In genomic region chr16:66844009-66844341, GRCh38 we compare ENCODE assay signal across 10 cellular contexts. TPM values are rescaled to one million over a fixed set of nuclear protein-coding genes. Genes with fewer than 3 reads are reported as not detected.
DNase-seq lines count a peak whose midpoint lies in the region; ATAC-seq and TF ChIP-seq lines count a peak whose summit lies in the region.
"Had no signal": no experiment of that assay in that cellular context is flagged by ENCODE, and none has a peak within 500 bp of the region (broad histone marks: within the 10 kb centered on the region; RNA-seq: fewer than 3 reads in every experiment).

No MANE protein-coding gene starts in this region.

- POLR2A ChIA-PET in activated CD8-positive, alpha-beta T cell treated with anti-CD3 and anti-CD28 coated beads, Interleukin-2, amount 10 ng/mL, durations not matched to agents 7 days and 5 days (lab: Charles Lee): interaction anchor here (1.6 kb wide), 1 partner anchor 13 kb away, joined by 3 read pairs; the partner anchor contains the start of gene NAE1
- POLR2A ChIA-PET in activated CD8-positive, alpha-beta T cell treated with anti-CD3 and anti-CD28 coated beads for 36 hours (lab: Charles Lee): interaction anchor here (0.9 to 1.6 kb wide), 2 partner anchors 9 to 21 kb away, joined by 4 to 5 read pairs; no protein-coding TSS in a partner anchor

- H3K4me3 Mint-ChIP-seq in activated CD8-positive, alpha-beta T cell treated with anti-CD3 and anti-CD28 coated beads, Interleukin-2, amount 10 ng/mL, durations not matched to agents 7 days and 5 days: peak overlapping the region; percentile 18
- H3K4me3 Mint-ChIP-seq in activated CD8-positive, alpha-beta T cell treated with anti-CD3 and anti-CD28 coated beads for 36 hours: no peak overlapping the region
- H3K4me3 Mint-ChIP-seq in activated naive CD8-positive, alpha-beta T cell treated with anti-CD3 and anti-CD28 coated beads, Interleukin-2, amount 50 U/mL, for 24 hours: peak overlapping the region; percentile 52
- peak overlapping the region; percentile 69 to 83 for H3K4me3 Mint-ChIP-seq in stimulated activated naive B cell treated with anti-CD40 and anti-IgM and Interleukin-4, amounts not matched to agents 10 μg/mL and 1 μg/mL and 100 μg/mL, for 72 hours

- DNase-seq in activated CD8-positive, alpha-beta T cell treated with anti-CD3 and anti-CD28 coated beads, Interleukin-2, amount 10 ng/mL, durations not matched to agents 7 days and 5 days: no peak
- DNase-seq in activated CD8-positive, alpha-beta T cell treated with anti-CD3 and anti-CD28 coated beads for 36 hours: no peak
- DNase-seq in activated naive CD8-positive, alpha-beta T cell treated with anti-CD3 and anti-CD28 coated beads, Interleukin-2, amount 50 U/mL, for 24 hours: no peak
- DNase-seq in right lobe of liver (no peak), NCI-H82 (lab: John Stamatoyannopoulos, UW) (no peak)
- no peak for DNase-seq in stimulated activated naive B cell treated with anti-CD40 and anti-IgM and Interleukin-4, amounts not matched to agents 10 μg/mL and 1 μg/mL and 100 μg/mL, for 72 hours
- DNase-seq: NCI-H1092 treated with DMSO at 0.1 percent for 48 hours, PC-9 had no signal

- H3K27ac ChIP-seq in right lobe of liver: no peak overlapping the region
- H3K27ac ChIP-seq: PC-9 had no signal

- peaks cover 0 to 10% (median 0%) of the 10 kb centered on the region in 4 donors for H3K4me1 ChIP-seq in right lobe of liver

- H3K27me3 Mint-ChIP-seq in activated CD8-positive, alpha-beta T cell treated with anti-CD3 and anti-CD28 coated beads, Interleukin-2, amount 10 ng/mL, durations not matched to agents 7 days and 5 days (ENCODE audit: low read depth): peaks cover 54% of the 10 kb centered on the region
- H3K27me3 Mint-ChIP-seq in activated CD8-positive, alpha-beta T cell treated with anti-CD3 and anti-CD28 coated beads for 36 hours: peaks cover 42% of the 10 kb centered on the region
- peaks cover 43% of the 10 kb centered on the region for H3K27me3 Mint-ChIP-seq in activated naive CD8-positive, alpha-beta T cell treated with anti-CD3 and anti-CD28 coated beads, Interleukin-2, amount 50 U/mL, for 24 hours
- H3K27me3 Mint-ChIP-seq in stimulated activated naive B cell treated with anti-CD40 and anti-IgM and Interleukin-4, amounts not matched to agents 10 μg/mL and 1 μg/mL and 100 μg/mL, for 72 hours: peaks cover 47 to 52% of the 10 kb centered on the region in 2 donors

- H3K27me3 ChIP-seq in right lobe of liver: peaks cover 4 to 6% of the 10 kb centered on the region in 2 donors

- CTCF ChIA-PET in activated CD8-positive, alpha-beta T cell treated with anti-CD3 and anti-CD28 coated beads, Interleukin-2, amount 10 ng/mL, durations not matched to agents 7 days and 5 days (lab: Charles Lee): interaction anchor here (3.2 to 12.5 kb wide), 2 partner anchors 13 to 24 kb away, joined by 16 to 107 read pairs; partner anchors contain the start of gene NAE1
- CTCF ChIA-PET in activated CD8-positive, alpha-beta T cell treated with anti-CD3 and anti-CD28 coated beads for 36 hours (lab: Charles Lee): interaction anchor here (1.8 to 9.2 kb wide), 3 partner anchors 14 to 29 kb away, joined by 7 to 71 read pairs (median 16); partner anchors contain the start of gene NAE1

- intact Hi-C loops in activated CD8-positive, alpha-beta T cell treated with anti-CD3 and anti-CD28 coated beads for 36 hours (cut with micrococcal nuclease): no loop called here
- intact Hi-C loops in right lobe of liver (cut with DNase I): no loop called here

- no peaks in the 10 kb centered on the region for H3K9me3 ChIP-seq in right lobe of liver

- no peak for TF ChIP-seq CTCF in activated CD8-positive, alpha-beta T cell treated with anti-CD3 and anti-CD28 coated beads for 36 hours (IDR thresholded peaks at IDR 0.05)
- TF ChIP-seq CTCF in right lobe of liver (IDR thresholded peaks at IDR 0.05): no peak

- TF ChIP-seq POLR2A in right lobe of liver (IDR thresholded peaks at IDR 0.05): no peak

- no peaks in the 10 kb centered on the region for H3K36me3 ChIP-seq in right lobe of liver

- peaks cover 25% of the 10 kb centered on the region for H3K4me1 Mint-ChIP-seq in activated CD8-positive, alpha-beta T cell treated with anti-CD3 and anti-CD28 coated beads, Interleukin-2, amount 10 ng/mL, durations not matched to agents 7 days and 5 days (ENCODE audit: low read depth)
- H3K4me1 Mint-ChIP-seq in activated CD8-positive, alpha-beta T cell treated with anti-CD3 and anti-CD28 coated beads for 36 hours (ENCODE audit: low read depth): peaks cover 11% of the 10 kb centered on the region
- H3K4me1 Mint-ChIP-seq in activated naive CD8-positive, alpha-beta T cell treated with anti-CD3 and anti-CD28 coated beads, Interleukin-2, amount 50 U/mL, for 24 hours: peaks cover 8% of the 10 kb centered on the region
- peaks cover 5 to 11% of the 10 kb centered on the region in 2 donors for H3K4me1 Mint-ChIP-seq in stimulated activated naive B cell treated with anti-CD40 and anti-IgM and Interleukin-4, amounts not matched to agents 10 μg/mL and 1 μg/mL and 100 μg/mL, for 72 hours

- ATAC-seq in activated CD8-positive, alpha-beta T cell treated with anti-CD3 and anti-CD28 coated beads, Interleukin-2, amount 10 ng/mL, durations not matched to agents 7 days and 5 days: peak; percentile 21
- ATAC-seq in activated CD8-positive, alpha-beta T cell treated with anti-CD3 and anti-CD28 coated beads for 36 hours: no peak
- no peak for ATAC-seq in activated naive CD8-positive, alpha-beta T cell treated with anti-CD3 and anti-CD28 coated beads, Interleukin-2, amount 50 U/mL, for 24 hours
- ATAC-seq in right lobe of liver (no peak), HG03025 (IDR thresholded peaks at IDR 0.05; ENCODE audit: low FRiP score, unreplicated experiment) (no peak), HG03196 (IDR thresholded peaks at IDR 0.05; ENCODE audit: unreplicated experiment) (no peak)
- no peak for ATAC-seq in stimulated activated naive B cell treated with anti-CD40 and anti-IgM and Interleukin-4, amounts not matched to agents 10 μg/mL and 1 μg/mL and 100 μg/mL, for 72 hours (replicated peaks)

- H3K4me3 ChIP-seq in right lobe of liver: peak overlapping the region; percentile 16 to 39 (median 25)
- H3K4me3 ChIP-seq: PC-9 had no signal

- 43% methylated on average over 6 of the region's 14 CpGs for WGBS in right lobe of liver (ENCODE audit: insufficient coverage, low coverage, low lambda C conversion rate, missing lambda C conversion rate)

- H3K36me3 Mint-ChIP-seq in activated CD8-positive, alpha-beta T cell treated with anti-CD3 and anti-CD28 coated beads, Interleukin-2, amount 10 ng/mL, durations not matched to agents 7 days and 5 days (ENCODE audit: low read depth): no peaks in the 10 kb centered on the region
- H3K36me3 Mint-ChIP-seq in activated CD8-positive, alpha-beta T cell treated with anti-CD3 and anti-CD28 coated beads for 36 hours (ENCODE audit: low read depth): no peaks in the 10 kb centered on the region
- no peaks in the 10 kb centered on the region for H3K36me3 Mint-ChIP-seq in activated naive CD8-positive, alpha-beta T cell treated with anti-CD3 and anti-CD28 coated beads, Interleukin-2, amount 50 U/mL, for 24 hours (ENCODE audit: low read depth)
- no peaks in the 10 kb centered on the region for H3K36me3 Mint-ChIP-seq in stimulated activated naive B cell treated with anti-CD40 and anti-IgM and Interleukin-4, amounts not matched to agents 10 μg/mL and 1 μg/mL and 100 μg/mL, for 72 hours

- H3K9me3 Mint-ChIP-seq in activated CD8-positive, alpha-beta T cell treated with anti-CD3 and anti-CD28 coated beads, Interleukin-2, amount 10 ng/mL, durations not matched to agents 7 days and 5 days (ENCODE audit: insufficient read depth): no peaks in the 10 kb centered on the region
- no peaks in the 10 kb centered on the region for H3K9me3 Mint-ChIP-seq in activated CD8-positive, alpha-beta T cell treated with anti-CD3 and anti-CD28 coated beads for 36 hours
- no peaks in the 10 kb centered on the region for H3K9me3 Mint-ChIP-seq in activated naive CD8-positive, alpha-beta T cell treated with anti-CD3 and anti-CD28 coated beads, Interleukin-2, amount 50 U/mL, for 24 hours
- no peaks in the 10 kb centered on the region for H3K9me3 Mint-ChIP-seq in stimulated activated naive B cell treated with anti-CD40 and anti-IgM and Interleukin-4, amounts not matched to agents 10 μg/mL and 1 μg/mL and 100 μg/mL, for 72 hours

- H3K27ac Mint-ChIP-seq in activated CD8-positive, alpha-beta T cell treated with anti-CD3 and anti-CD28 coated beads, Interleukin-2, amount 10 ng/mL, durations not matched to agents 7 days and 5 days: no peak overlapping the region
- no peak overlapping the region for H3K27ac Mint-ChIP-seq in activated CD8-positive, alpha-beta T cell treated with anti-CD3 and anti-CD28 coated beads for 36 hours
- H3K27ac Mint-ChIP-seq in activated naive CD8-positive, alpha-beta T cell treated with anti-CD3 and anti-CD28 coated beads, Interleukin-2, amount 50 U/mL, for 24 hours: no peak overlapping the region
- H3K27ac Mint-ChIP-seq in stimulated activated naive B cell treated with anti-CD40 and anti-IgM and Interleukin-4, amounts not matched to agents 10 μg/mL and 1 μg/mL and 100 μg/mL, for 72 hours: no peak overlapping the region

RNA-seq across cellular contexts. Expression of gene CA7, which starts 0.2 kb away (rescaled TPM):
- total RNA-seq in activated CD8-positive, alpha-beta T cell treated with anti-CD3 and anti-CD28 coated beads, Interleukin-2, amount 10 ng/mL, durations not matched to agents 7 days and 5 days: not detected
- under 1 TPM in 1 of 2 experiments, not detected in 1; 0.27 TPM for total RNA-seq in activated CD8-positive, alpha-beta T cell treated with anti-CD3 and anti-CD28 coated beads for 36 hours
- not detected for total RNA-seq in right lobe of liver
- total RNA-seq: PC-9 had no signal

RNA-seq across cellular contexts. Expression of gene NAE1, which starts 13.2 kb away (rescaled TPM):
- total RNA-seq in activated CD8-positive, alpha-beta T cell treated with anti-CD3 and anti-CD28 coated beads, Interleukin-2, amount 10 ng/mL, durations not matched to agents 7 days and 5 days: 10 to 100 TPM; 77.3 to 84.1 TPM
- 100 to 1,000 TPM; 115 to 123 TPM for total RNA-seq in activated CD8-positive, alpha-beta T cell treated with anti-CD3 and anti-CD28 coated beads for 36 hours
- total RNA-seq in right lobe of liver: 10 to 100 TPM; 16.4 to 22.7 (median 20.2) TPM

RNA-seq across cellular contexts. Expression of gene PDP2, which starts 36.3 kb away (rescaled TPM):
- total RNA-seq in activated CD8-positive, alpha-beta T cell treated with anti-CD3 and anti-CD28 coated beads, Interleukin-2, amount 10 ng/mL, durations not matched to agents 7 days and 5 days: 10 to 100 TPM; 24.2 to 26.9 TPM
- total RNA-seq in activated CD8-positive, alpha-beta T cell treated with anti-CD3 and anti-CD28 coated beads for 36 hours: 10 to 100 TPM; 31.2 to 38.1 TPM
- total RNA-seq in right lobe of liver: 10 to 100 TPM in 3 of 6 experiments, 1 to 10 TPM in 3; 5.1 to 15.5 (median 10.8) TPM

RNA-seq across cellular contexts. Expression of gene TERB1, which starts 42.6 kb away (rescaled TPM):
- total RNA-seq in activated CD8-positive, alpha-beta T cell treated with anti-CD3 and anti-CD28 coated beads, Interleukin-2, amount 10 ng/mL, durations not matched to agents 7 days and 5 days: not detected
- total RNA-seq in activated CD8-positive, alpha-beta T cell treated with anti-CD3 and anti-CD28 coated beads for 36 hours: under 1 TPM in 1 of 2 experiments, not detected in 1; 0.14 TPM
- not detected for total RNA-seq in right lobe of liver
- total RNA-seq: PC-9 had no signal
